ENCODE assay signal across 8 cellular contexts in the genomic region with DNA sequence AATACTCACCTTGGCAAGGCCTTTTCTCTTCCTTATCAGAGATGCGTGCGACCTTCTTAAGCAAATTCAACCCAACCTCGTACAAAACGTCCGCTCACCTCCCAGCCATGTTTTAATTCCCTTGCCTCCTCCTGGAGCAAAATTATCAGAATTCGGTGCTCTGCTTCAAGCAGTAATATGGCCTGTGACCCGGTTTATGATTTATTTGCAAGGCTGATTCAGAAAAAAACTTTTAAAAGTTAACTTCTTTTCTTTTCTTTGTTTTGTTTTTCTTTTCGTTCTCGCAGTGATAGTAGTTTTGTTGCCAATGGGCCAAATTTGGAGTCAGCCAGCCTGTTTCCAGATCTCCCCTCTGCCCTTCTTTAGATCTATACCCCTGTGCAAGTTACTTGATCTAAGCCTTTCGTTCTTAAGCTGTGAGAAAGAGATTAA. TPM values are rescaled to one million over a fixed set of nuclear protein-coding genes. Genes with fewer than 3 reads are reported as not detected.
DNase-seq lines count a peak whose midpoint lies in the region; ATAC-seq and TF ChIP-seq lines count a peak whose summit lies in the region.

Gene PHLPP2 (minus strand): TSS at position 382 of the 432 bp plus-strand sequence. CDS start 9,906 bp downstream, outside the sequence.

- H3K9me3 ChIP-seq in right cardiac atrium (ENCODE audit: control insufficient read depth, low read length), result no peaks in the 10 kb centered on the region

- H3K36me3 ChIP-seq in H7 (replicated peaks; ENCODE audit: control insufficient read depth, insufficient read depth, low read length), result no peaks in the 10 kb centered on the region; the same call in 1 of the 2 replicates

- CTCF ChIA-PET in WTC11 (lab: Charles Lee), result no interaction called here

- peaks cover 31% of the 10 kb centered on the region for H3K4me1 Mint-ChIP-seq in WTC11

- H3K4me1 ChIP-seq in right cardiac atrium (ENCODE audit: control insufficient read depth, insufficient read depth, low read length), result no peaks in the 10 kb centered on the region

- TF ChIP-seq CTCF in WTC11 (IDR thresholded peaks at IDR 0.05), result no peak

- peaks cover 5% of the 10 kb centered on the region; the same call in 1 of the 2 replicates for H3K27me3 ChIP-seq in H7 (ENCODE audit: control insufficient read depth, insufficient read depth, low read length)
- H3K27me3 ChIP-seq in right cardiac atrium (ENCODE audit: control insufficient read depth, insufficient read depth), result no peaks in the 10 kb centered on the region

- peaks cover 18% of the 10 kb centered on the region for H3K27me3 Mint-ChIP-seq in WTC11 (ENCODE audit: low read depth)

- H3K36me3 Mint-ChIP-seq in WTC11, result peaks cover 6% of the 10 kb centered on the region; the same call in 1 of the 2 replicates

- H3K27ac Mint-ChIP-seq in WTC11, result no peak within 1 kb of the TSS; the same call in 1 of the 2 replicates

- in situ Hi-C loops in KBM-7 (cut with MboI; ENCODE audit: low pct_unique_long_range_greater_than_20kb, low sequenced_read_pairs), result no loop called here

- ATAC-seq in WTC11 (no peak), right cardiac atrium (no peak)

- no peak for DNase-seq in H7
- no peak for DNase-seq in WTC11 (ENCODE audit: low spot score)
- DNase-seq in right cardiac atrium, result no peak
- no peak for DNase-seq in skeletal muscle cell (ENCODE audit: low read depth)
- DNase-seq in activated CD4-positive, CD25-positive, alpha-beta regulatory T cell (lab: John Stamatoyannopoulos, UW), result no peak
- DNase-seq in SW 1271 (lab: John Stamatoyannopoulos, UW), result no peak
- DNase-seq in KBM-7, result no peak
- DNase-seq in NK-92 (lab: John Stamatoyannopoulos, UW; ENCODE audit: unreplicated experiment), result no peak

- peak within 1 kb of the TSS; percentile 50 for H3K27ac ChIP-seq in right cardiac atrium (ENCODE audit: low read length)

- intact Hi-C loops in right cardiac atrium (cut with DNase I), result no loop called here

- H3K4me3 Mint-ChIP-seq in WTC11, result peak within 1 kb of the TSS; percentile 80

- no peaks in the 10 kb centered on the region for H3K9me3 Mint-ChIP-seq in WTC11

- 25% methylated on average over 10 of the region's 10 CpGs for WGBS in right cardiac atrium

- H3K4me3 ChIP-seq in H7 (ENCODE audit: insufficient read depth, low read depth, low read length) (peak within 1 kb of the TSS; percentile 76), right cardiac atrium (ENCODE audit: low read length) (peak within 1 kb of the TSS; percentile 83), skeletal muscle cell (ENCODE audit: low read depth, low read length) (peak within 1 kb of the TSS; percentile 78)

- POLR2A ChIA-PET in WTC11 (lab: Charles Lee), result interaction anchor here (0.6 to 2.3 kb wide), 2 partner anchors 12 to 90 kb away, joined by 3 to 5 read pairs; no protein-coding TSS in a partner anchor

TF ChIP-seq in WTC11, 78 proteins besides CTCF, POLR2A, EP300 and RAD21:
- TF ChIP-seq, protein P1, sequence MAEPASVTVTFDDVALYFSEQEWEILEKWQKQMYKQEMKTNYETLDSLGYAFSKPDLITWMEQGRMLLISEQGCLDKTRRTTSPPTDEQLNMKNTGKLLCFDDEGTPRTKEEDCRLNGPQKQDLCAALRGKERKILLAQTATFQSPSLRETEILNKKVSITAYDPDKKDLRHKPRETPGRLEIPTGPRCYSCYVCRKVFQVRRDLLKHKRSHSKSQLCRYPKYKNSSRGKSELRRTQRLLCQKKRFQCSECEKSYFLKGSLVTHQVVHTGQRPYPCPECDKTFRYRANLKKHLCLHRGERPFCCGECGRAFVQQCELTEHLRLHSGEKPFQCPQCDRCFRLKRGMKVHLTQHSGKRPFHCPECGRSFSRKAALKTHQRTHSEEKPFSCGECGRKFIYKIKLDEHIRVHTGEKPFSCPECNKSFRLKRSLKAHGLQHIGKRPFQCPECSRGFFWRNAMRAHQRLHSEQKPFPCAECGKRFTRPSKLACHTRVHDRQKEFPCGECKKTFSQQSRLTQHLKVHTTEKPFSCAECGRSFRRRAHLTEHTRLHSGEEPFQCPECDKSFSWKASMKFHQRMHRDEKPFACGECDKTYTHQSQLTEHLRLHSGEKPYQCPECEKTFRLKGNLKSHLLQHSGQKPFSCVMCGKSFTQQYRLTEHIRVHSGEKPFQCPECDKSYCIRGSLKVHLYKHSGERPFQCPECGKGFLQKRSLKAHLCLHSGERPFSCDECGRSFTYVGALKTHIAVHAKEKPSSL (CRISPR knock-in tag; conservative IDR thresholded peaks at IDR 0.05), result no peak
- TF ChIP-seq ATF3 (CRISPR knock-in tag; conservative IDR thresholded peaks at IDR 0.05) (no peak), ETV6 (CRISPR knock-in tag; IDR thresholded peaks at IDR 0.05) (no peak)
TF ChIP-seq in WTC11: peak in this region for 0.

RNA-seq across cellular contexts. Expression of gene PHLPP2, which starts in this region (rescaled TPM):
- total RNA-seq in H7 (2014; rRNA removed; shearing (Covaris generic)), result 5.3 and 7.3 TPM in 2 replicates
- total RNA-seq in WTC11 (2021) (19.1 to 29.3 TPM (median 19.2 TPM) in 3 replicates), right cardiac atrium (1 to 10 TPM; 6.1 to 6.8 (median 6.5) TPM)
- polyA plus RNA-seq in right cardiac atrium, result 1.9 TPM
